Comparison of ENCODE assay signal across 2 cellular contexts in the genomic region with DNA sequence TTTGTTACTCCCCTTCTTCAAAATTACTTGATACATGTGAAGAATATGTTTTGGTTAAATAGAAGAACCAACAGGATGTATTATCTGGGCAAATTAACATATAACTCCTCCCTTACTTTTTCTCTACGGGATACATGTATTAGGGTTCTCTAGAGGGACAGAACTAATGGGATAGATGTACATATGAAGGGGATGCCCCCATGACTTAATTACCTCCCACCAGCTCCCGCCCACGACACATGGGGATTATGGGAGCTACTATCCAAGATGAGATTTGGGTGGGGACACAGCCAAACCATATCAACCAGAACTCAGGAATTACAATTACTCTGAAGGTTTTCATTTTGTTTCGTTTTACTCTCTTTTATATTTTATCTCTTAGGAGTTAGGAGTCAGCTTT.
TF ChIP-seq lines count a peak whose summit lies in the region.

No MANE protein-coding gene starts in this region.

TF ChIP-seq in HCT116, 20 proteins besides CTCF, POLR2A, EP300 and RAD21:
- TF ChIP-seq FOSL1 (IDR thresholded peaks at IDR 0.05; ENCODE audit: low read depth): no peak
- TF ChIP-seq, protein P1, sequence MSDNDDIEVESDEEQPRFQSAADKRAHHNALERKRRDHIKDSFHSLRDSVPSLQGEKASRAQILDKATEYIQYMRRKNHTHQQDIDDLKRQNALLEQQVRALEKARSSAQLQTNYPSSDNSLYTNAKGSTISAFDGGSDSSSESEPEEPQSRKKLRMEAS (IDR thresholded peaks at IDR 0.05): no peak
- TF ChIP-seq, protein P2, sequence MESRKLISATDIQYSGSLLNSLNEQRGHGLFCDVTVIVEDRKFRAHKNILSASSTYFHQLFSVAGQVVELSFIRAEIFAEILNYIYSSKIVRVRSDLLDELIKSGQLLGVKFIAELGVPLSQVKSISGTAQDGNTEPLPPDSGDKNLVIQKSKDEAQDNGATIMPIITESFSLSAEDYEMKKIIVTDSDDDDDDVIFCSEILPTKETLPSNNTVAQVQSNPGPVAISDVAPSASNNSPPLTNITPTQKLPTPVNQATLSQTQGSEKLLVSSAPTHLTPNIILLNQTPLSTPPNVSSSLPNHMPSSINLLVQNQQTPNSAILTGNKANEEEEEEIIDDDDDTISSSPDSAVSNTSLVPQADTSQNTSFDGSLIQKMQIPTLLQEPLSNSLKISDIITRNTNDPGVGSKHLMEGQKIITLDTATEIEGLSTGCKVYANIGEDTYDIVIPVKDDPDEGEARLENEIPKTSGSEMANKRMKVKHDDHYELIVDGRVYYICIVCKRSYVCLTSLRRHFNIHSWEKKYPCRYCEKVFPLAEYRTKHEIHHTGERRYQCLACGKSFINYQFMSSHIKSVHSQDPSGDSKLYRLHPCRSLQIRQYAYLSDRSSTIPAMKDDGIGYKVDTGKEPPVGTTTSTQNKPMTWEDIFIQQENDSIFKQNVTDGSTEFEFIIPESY (IDR thresholded peaks at IDR 0.05; ENCODE audit: extremely low read depth, insufficient replicate concordance, low read length): no peak
- TF ChIP-seq ZNF274 (IDR thresholded peaks at IDR 0.05; ENCODE audit: low read depth, low read length): no peak
- no peak for TF ChIP-seq EZH2phosphoT487 (IDR thresholded peaks at IDR 0.05; ENCODE audit: borderline replicate concordance)
- TF ChIP-seq EZH2 (IDR thresholded peaks at IDR 0.05): no peak
- no peak for TF ChIP-seq SIN3A (IDR thresholded peaks at IDR 0.05; ENCODE audit: low read depth)
- TF ChIP-seq, protein P3, sequence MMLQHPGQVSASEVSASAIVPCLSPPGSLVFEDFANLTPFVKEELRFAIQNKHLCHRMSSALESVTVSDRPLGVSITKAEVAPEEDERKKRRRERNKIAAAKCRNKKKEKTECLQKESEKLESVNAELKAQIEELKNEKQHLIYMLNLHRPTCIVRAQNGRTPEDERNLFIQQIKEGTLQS (IDR thresholded peaks at IDR 0.05): no peak
- no peak for TF ChIP-seq CEBPB (IDR thresholded peaks at IDR 0.05; ENCODE audit: low read depth)

TF ChIP-seq in GM12878, 131 proteins besides CTCF, POLR2A, EP300 and RAD21:
- TF ChIP-seq RFX5 (IDR thresholded peaks at IDR 0.05; ENCODE audit: low read depth, low read length): no peak
- TF ChIP-seq CREB1 (IDR thresholded peaks at IDR 0.05; ENCODE audit: low read depth): no peak
- no peak for TF ChIP-seq LARP7 (IDR thresholded peaks at IDR 0.05)
- no peak for TF ChIP-seq SMAD5 (IDR thresholded peaks at IDR 0.05; ENCODE audit: low read depth)
- TF ChIP-seq, protein P4, sequence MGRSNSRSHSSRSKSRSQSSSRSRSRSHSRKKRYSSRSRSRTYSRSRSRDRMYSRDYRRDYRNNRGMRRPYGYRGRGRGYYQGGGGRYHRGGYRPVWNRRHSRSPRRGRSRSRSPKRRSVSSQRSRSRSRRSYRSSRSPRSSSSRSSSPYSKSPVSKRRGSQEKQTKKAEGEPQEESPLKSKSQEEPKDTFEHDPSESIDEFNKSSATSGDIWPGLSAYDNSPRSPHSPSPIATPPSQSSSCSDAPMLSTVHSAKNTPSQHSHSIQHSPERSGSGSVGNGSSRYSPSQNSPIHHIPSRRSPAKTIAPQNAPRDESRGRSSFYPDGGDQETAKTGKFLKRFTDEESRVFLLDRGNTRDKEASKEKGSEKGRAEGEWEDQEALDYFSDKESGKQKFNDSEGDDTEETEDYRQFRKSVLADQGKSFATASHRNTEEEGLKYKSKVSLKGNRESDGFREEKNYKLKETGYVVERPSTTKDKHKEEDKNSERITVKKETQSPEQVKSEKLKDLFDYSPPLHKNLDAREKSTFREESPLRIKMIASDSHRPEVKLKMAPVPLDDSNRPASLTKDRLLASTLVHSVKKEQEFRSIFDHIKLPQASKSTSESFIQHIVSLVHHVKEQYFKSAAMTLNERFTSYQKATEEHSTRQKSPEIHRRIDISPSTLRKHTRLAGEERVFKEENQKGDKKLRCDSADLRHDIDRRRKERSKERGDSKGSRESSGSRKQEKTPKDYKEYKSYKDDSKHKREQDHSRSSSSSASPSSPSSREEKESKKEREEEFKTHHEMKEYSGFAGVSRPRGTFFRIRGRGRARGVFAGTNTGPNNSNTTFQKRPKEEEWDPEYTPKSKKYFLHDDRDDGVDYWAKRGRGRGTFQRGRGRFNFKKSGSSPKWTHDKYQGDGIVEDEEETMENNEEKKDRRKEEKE (IDR thresholded peaks at IDR 0.05): no peak
- TF ChIP-seq, protein P5, sequence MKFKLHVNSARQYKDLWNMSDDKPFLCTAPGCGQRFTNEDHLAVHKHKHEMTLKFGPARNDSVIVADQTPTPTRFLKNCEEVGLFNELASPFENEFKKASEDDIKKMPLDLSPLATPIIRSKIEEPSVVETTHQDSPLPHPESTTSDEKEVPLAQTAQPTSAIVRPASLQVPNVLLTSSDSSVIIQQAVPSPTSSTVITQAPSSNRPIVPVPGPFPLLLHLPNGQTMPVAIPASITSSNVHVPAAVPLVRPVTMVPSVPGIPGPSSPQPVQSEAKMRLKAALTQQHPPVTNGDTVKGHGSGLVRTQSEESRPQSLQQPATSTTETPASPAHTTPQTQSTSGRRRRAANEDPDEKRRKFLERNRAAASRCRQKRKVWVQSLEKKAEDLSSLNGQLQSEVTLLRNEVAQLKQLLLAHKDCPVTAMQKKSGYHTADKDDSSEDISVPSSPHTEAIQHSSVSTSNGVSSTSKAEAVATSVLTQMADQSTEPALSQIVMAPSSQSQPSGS (IDR thresholded peaks at IDR 0.05; ENCODE audit: low read length): no peak
- TF ChIP-seq BRCA1 (IDR thresholded peaks at IDR 0.05; ENCODE audit: low read depth, low read length): no peak
- TF ChIP-seq EED (IDR thresholded peaks at IDR 0.05; ENCODE audit: low read depth): no peak
- TF ChIP-seq CHD4 (IDR thresholded peaks at IDR 0.05): no peak
- no peak for TF ChIP-seq SUPT20H (IDR thresholded peaks at IDR 0.05; ENCODE audit: borderline replicate concordance, control insufficient read depth, low read depth, low read length)
- no peak for TF ChIP-seq ZZZ3 (IDR thresholded peaks at IDR 0.05; ENCODE audit: control insufficient read depth, insufficient read length, low read depth)
- no peak for TF ChIP-seq ZBED1 (IDR thresholded peaks at IDR 0.05; ENCODE audit: borderline replicate concordance)
- TF ChIP-seq, protein P6, sequence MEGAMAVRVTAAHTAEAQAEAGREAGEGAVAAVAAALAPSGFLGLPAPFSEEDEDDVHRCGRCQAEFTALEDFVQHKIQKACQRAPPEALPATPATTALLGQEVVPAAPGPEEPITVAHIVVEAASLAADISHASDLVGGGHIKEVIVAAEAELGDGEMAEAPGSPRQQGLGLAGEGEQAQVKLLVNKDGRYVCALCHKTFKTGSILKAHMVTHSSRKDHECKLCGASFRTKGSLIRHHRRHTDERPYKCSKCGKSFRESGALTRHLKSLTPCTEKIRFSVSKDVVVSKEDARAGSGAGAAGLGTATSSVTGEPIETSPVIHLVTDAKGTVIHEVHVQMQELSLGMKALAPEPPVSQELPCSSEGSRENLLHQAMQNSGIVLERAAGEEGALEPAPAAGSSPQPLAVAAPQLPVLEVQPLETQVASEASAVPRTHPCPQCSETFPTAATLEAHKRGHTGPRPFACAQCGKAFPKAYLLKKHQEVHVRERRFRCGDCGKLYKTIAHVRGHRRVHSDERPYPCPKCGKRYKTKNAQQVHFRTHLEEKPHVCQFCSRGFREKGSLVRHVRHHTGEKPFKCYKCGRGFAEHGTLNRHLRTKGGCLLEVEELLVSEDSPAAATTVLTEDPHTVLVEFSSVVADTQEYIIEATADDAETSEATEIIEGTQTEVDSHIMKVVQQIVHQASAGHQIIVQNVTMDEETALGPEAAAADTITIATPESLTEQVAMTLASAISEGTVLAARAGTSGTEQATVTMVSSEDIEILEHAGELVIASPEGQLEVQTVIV (IDR thresholded peaks at IDR 0.05; ENCODE audit: borderline replicate concordance, partially characterized antibody): no peak
- no peak for TF ChIP-seq RB1 (IDR thresholded peaks at IDR 0.05; ENCODE audit: borderline replicate concordance)
- TF ChIP-seq, protein P7, sequence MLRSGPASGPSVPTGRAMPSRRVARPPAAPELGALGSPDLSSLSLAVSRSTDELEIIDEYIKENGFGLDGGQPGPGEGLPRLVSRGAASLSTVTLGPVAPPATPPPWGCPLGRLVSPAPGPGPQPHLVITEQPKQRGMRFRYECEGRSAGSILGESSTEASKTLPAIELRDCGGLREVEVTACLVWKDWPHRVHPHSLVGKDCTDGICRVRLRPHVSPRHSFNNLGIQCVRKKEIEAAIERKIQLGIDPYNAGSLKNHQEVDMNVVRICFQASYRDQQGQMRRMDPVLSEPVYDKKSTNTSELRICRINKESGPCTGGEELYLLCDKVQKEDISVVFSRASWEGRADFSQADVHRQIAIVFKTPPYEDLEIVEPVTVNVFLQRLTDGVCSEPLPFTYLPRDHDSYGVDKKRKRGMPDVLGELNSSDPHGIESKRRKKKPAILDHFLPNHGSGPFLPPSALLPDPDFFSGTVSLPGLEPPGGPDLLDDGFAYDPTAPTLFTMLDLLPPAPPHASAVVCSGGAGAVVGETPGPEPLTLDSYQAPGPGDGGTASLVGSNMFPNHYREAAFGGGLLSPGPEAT (IDR thresholded peaks at IDR 0.05; ENCODE audit: low read depth): no peak
- TF ChIP-seq RCOR1 (conservative IDR thresholded peaks at IDR 0.05; ENCODE audit: low read depth, low read length): no peak
